In the genomic region with DNA sequence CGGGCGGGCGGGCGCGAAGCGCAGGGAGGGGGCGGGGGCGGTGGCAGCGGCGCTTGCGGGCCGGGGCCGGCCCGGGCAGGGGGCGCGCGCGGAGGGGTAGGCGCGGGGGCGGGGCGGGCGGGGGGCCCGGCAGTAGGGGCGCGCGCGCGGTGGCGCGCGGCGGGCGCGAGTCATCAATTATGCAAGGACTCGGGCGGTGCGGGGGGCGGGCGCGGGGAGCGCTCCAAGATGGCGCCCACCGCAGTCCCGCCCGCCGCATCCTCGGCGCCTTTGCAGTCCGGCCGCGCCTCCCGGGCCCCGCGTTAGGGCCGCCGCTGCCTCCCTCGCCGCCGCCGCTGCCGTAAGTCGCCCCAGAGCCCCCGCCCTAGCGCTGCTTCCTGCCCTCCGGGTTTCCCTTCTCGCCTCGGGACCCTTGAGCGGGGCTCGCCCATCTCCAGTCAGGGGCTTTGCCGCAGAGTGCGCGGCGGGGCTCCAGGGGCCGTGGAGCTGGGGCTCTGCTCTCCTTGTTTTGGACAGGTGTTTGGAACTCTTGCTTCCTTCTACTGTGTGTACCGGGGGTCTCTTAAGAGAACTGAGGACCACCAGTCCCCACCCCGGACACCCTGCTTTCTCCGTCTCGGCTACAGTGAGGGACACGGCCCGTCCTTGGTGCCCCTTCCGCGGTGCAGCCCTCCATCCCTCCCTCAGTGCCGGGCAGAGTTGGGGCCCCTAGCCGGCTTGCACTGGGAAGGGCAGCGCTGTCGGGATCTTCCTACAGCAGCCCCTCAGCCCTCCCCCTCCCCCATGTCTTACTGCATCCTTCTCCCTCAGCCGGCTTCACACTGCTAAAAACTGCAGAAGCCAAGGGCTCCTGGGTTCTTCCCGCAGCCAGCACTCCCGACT, we compare ENCODE assay signal across 8 cellular contexts. TPM values are rescaled to one million over a fixed set of nuclear protein-coding genes. Genes with fewer than 3 reads are reported as not detected.
A peak's percentile ranks its signal among the peaks of the same experiment; 100 is the strongest.
DNase-seq lines count a peak whose midpoint lies in the region; ATAC-seq and TF ChIP-seq lines count a peak whose summit lies in the region.

Gene SCN8A (plus strand): TSS at position 214 of the 882 bp plus-strand sequence. CDS start 71,585 bp downstream, outside the sequence.

- intact Hi-C loops in dorsolateral prefrontal cortex (cut with DNase I): loop anchor here (5.0 kb wide), 4 partner anchors 161 to 226 kb away; partner anchors contain the start of gene SLC4A8 (in 1 of the 2)

- peak; percentile 35 for ATAC-seq in GM19035 (IDR thresholded peaks at IDR 0.05; ENCODE audit: unreplicated experiment)

- H3K27me3 ChIP-seq in dorsolateral prefrontal cortex: no peaks in the 10 kb centered on the region

- H3K27ac ChIP-seq in dorsolateral prefrontal cortex: peak within 1 kb of the TSS in 56 of 59 donors; percentile 31 to 95 (median 86)

- POLR2A ChIA-PET in AG04449 (lab: Yijun Ruan, JAX): interaction anchor here (0.9 to 1.7 kb wide), 4 partner anchors 29 to 230 kb away, joined by 4 to 6 read pairs (median 6); no protein-coding TSS in a partner anchor

- CTCF ChIA-PET in AG04449 (lab: Yijun Ruan, JAX): interaction anchor here (0.8 to 2.0 kb wide), 12 partner anchors 10 to 103 kb away, joined by 3 to 8 read pairs (median 3); no protein-coding TSS in a partner anchor

- TF ChIP-seq CTCF in AG04449 (IDR thresholded peaks at IDR 0.05; ENCODE audit: insufficient read depth, low read length, missing control alignments) (no peak), dorsolateral prefrontal cortex (IDR thresholded peaks at IDR 0.05 in 54 of 56, conservative IDR thresholded peaks at IDR 0.05 in 2 of 56; ENCODE audit: low read depth in 1 of 56, partially characterized antibody in 56 of 56) (no peak)

- H3K4me3 ChIP-seq in AG04449 (ENCODE audit: low read depth, low read length): peak within 1 kb of the TSS; percentile 90
- peak within 1 kb of the TSS; percentile 58 to 92 (median 81) for H3K4me3 ChIP-seq in dorsolateral prefrontal cortex

- DNase-seq in AG04449 (ENCODE audit: low read depth, low spot score) (no peak), NCI-H146 treated with DMSO at 0.1 percent for 48 hours (lab: John Stamatoyannopoulos, UW; ENCODE audit: unreplicated experiment) (peak; percentile 59), dorsolateral prefrontal cortex (peak in 9 of 10 donors; percentile 53 to 70 (median 60)), lung microvascular endothelial cell (ENCODE audit: low read depth in 2 of 2) (peak; percentile 14 to 21), OCI-M1 (lab: John Stamatoyannopoulos, UW) (no peak)
- DNase-seq in activated CD4-positive, alpha-beta T cell treated with anti-CD3 and anti-CD28 coated beads, Interleukin-2, amount 50 U/mL, for 4 hours: peak; percentile 29 to 49
- peak; percentile 35 for DNase-seq in stimulated activated CD8-positive, alpha-beta memory T cell treated with anti-CD3 and anti-CD28 coated beads, Interleukin-4, amount 100 ng/mL, for 24 hours (ENCODE audit: low read depth)

RNA-seq across cellular contexts. Expression of gene SCN8A, which starts in this region (rescaled TPM):
- 100 to 1,000 TPM in 106 of 120 experiments, 10 to 100 TPM in 14; 41.3 to 186 (median 137) TPM for total RNA-seq in dorsolateral prefrontal cortex
- under 0.01 and 0.44 TPM in 2 replicates for total RNA-seq in lung microvascular endothelial cell

Comparison
In these comparisons a context has a peak if more than half of its experiments do, and no peak if none do; other contexts are left out.
1. RNA of gene SCN8A (total RNA-seq): 41.3 to 186 TPM in dorsolateral prefrontal cortex; under 0.01 to 0.44 TPM in lung microvascular endothelial cell; every median in the first group is over 10 times any median in the second.
2. Peak in DNase-seq in lung microvascular endothelial cell; RNA of the gene not detected or under 1 TPM.
3. DNase-seq: peak in NCI-H146 treated with DMSO at 0.1 percent for 48 hours (single experiment), activated CD4-positive, alpha-beta T cell treated with anti-CD3 and anti-CD28 coated beads, Interleukin-2, amount 50 U/mL, for 4 hours (2 of 2), dorsolateral prefrontal cortex (9 of 10) and stimulated activated CD8-positive, alpha-beta memory T cell treated with anti-CD3 and anti-CD28 coated beads, Interleukin-4, amount 100 ng/mL, for 24 hours (single experiment); none in AG04449 (single experiment) and OCI-M1 (single experiment).